ENCODE assay signal across 3 cellular contexts in the genomic region with DNA sequence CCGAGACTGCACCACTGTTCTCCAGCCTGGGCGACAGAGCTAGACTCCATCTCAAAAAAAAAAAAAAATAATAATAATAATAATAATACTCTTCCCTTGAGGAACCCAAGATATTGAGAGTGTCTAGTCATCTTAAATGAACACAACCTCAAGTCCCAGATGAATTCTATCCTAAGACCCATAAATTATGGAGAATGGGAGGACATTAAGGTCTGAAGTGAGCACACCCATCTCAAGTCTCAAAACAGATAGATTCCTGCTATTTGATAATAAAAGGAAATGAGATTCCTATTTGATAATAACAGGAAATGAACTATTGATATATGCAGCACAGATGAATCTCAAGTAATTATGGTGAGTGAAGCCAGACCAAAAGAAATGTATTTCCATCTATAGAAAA.
TF ChIP-seq lines count a peak whose summit lies in the region.

No MANE protein-coding gene starts in this region.

TF ChIP-seq in SK-N-SH, 30 proteins besides CTCF, POLR2A, EP300 and RAD21 (continued from another document):
- TF ChIP-seq, protein P1, sequence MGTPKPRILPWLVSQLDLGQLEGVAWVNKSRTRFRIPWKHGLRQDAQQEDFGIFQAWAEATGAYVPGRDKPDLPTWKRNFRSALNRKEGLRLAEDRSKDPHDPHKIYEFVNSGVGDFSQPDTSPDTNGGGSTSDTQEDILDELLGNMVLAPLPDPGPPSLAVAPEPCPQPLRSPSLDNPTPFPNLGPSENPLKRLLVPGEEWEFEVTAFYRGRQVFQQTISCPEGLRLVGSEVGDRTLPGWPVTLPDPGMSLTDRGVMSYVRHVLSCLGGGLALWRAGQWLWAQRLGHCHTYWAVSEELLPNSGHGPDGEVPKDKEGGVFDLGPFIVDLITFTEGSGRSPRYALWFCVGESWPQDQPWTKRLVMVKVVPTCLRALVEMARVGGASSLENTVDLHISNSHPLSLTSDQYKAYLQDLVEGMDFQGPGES (IDR thresholded peaks at IDR 0.05; ENCODE audit: low read depth, low read length): no peak
- TF ChIP-seq SMC3 (IDR thresholded peaks at IDR 0.05; ENCODE audit: low read depth, low read length) (no peak), SIN3A (IDR thresholded peaks at IDR 0.05; ENCODE audit: borderline replicate concordance, low read depth, low read length) (no peak), POLR2AphosphoS5 (IDR thresholded peaks at IDR 0.05; ENCODE audit: low read depth, low read length) (no peak), TCF12 (IDR thresholded peaks at IDR 0.05) (no peak), GATA2 (CRISPR knock-in tag; IDR thresholded peaks at IDR 0.05) (no peak), RXRA (IDR thresholded peaks at IDR 0.05; ENCODE audit: borderline replicate concordance, low read depth) (no peak), EZH2phosphoT487 (IDR thresholded peaks at IDR 0.05; ENCODE audit: borderline replicate concordance, low read depth) (no peak), TEAD4 (IDR thresholded peaks at IDR 0.05; ENCODE audit: borderline replicate concordance, insufficient read depth) (no peak), JUND (IDR thresholded peaks at IDR 0.05) (no peak), FOSL2 (IDR thresholded peaks at IDR 0.05; ENCODE audit: borderline replicate concordance, low read depth) (no peak), CHD2 (IDR thresholded peaks at IDR 0.05; ENCODE audit: low read length, partially characterized antibody) (no peak), RCOR1 (IDR thresholded peaks at IDR 0.05; ENCODE audit: low read length) (no peak), FOXM1 (IDR thresholded peaks at IDR 0.05; ENCODE audit: low read depth) (no peak), MEF2A (IDR thresholded peaks at IDR 0.05; ENCODE audit: borderline replicate concordance, low read depth) (no peak), NFIC (IDR thresholded peaks at IDR 0.05; ENCODE audit: borderline replicate concordance) (no peak), FOXJ3 (CRISPR knock-in tag; IDR thresholded peaks at IDR 0.05) (no peak)

TF ChIP-seq in SK-N-SH treated with all-trans-retinoic acid at 6 μM for 48 hours, 23 proteins besides CTCF, POLR2A, EP300 and RAD21:
- TF ChIP-seq CREB5 (CRISPR knock-in tag; IDR thresholded peaks at IDR 0.05; ENCODE audit: low read depth) (no peak), ARNTL (CRISPR knock-in tag; IDR thresholded peaks at IDR 0.05; ENCODE audit: borderline replicate concordance, low read depth) (no peak), ZC3H10 (CRISPR knock-in tag; IDR thresholded peaks at IDR 0.05) (no peak), SNAI2 (CRISPR knock-in tag; IDR thresholded peaks at IDR 0.05) (no peak), ZNF70 (CRISPR knock-in tag; IDR thresholded peaks at IDR 0.05) (no peak), ZNF565 (CRISPR knock-in tag; conservative IDR thresholded peaks at IDR 0.05; ENCODE audit: low read depth) (no peak), ZFP3 (CRISPR knock-in tag; IDR thresholded peaks at IDR 0.05) (no peak), TCF4 (CRISPR knock-in tag; IDR thresholded peaks at IDR 0.05; ENCODE audit: borderline replicate concordance) (no peak), GLIS3 (CRISPR knock-in tag; IDR thresholded peaks at IDR 0.05) (no peak), BACH2 (CRISPR knock-in tag; IDR thresholded peaks at IDR 0.05; ENCODE audit: borderline replicate concordance) (no peak), TOX (CRISPR knock-in tag; IDR thresholded peaks at IDR 0.05; ENCODE audit: borderline replicate concordance) (no peak), ISL1 (CRISPR knock-in tag; IDR thresholded peaks at IDR 0.05) (no peak), CSDC2 (CRISPR knock-in tag; IDR thresholded peaks at IDR 0.05) (no peak)
- TF ChIP-seq, protein P2, sequence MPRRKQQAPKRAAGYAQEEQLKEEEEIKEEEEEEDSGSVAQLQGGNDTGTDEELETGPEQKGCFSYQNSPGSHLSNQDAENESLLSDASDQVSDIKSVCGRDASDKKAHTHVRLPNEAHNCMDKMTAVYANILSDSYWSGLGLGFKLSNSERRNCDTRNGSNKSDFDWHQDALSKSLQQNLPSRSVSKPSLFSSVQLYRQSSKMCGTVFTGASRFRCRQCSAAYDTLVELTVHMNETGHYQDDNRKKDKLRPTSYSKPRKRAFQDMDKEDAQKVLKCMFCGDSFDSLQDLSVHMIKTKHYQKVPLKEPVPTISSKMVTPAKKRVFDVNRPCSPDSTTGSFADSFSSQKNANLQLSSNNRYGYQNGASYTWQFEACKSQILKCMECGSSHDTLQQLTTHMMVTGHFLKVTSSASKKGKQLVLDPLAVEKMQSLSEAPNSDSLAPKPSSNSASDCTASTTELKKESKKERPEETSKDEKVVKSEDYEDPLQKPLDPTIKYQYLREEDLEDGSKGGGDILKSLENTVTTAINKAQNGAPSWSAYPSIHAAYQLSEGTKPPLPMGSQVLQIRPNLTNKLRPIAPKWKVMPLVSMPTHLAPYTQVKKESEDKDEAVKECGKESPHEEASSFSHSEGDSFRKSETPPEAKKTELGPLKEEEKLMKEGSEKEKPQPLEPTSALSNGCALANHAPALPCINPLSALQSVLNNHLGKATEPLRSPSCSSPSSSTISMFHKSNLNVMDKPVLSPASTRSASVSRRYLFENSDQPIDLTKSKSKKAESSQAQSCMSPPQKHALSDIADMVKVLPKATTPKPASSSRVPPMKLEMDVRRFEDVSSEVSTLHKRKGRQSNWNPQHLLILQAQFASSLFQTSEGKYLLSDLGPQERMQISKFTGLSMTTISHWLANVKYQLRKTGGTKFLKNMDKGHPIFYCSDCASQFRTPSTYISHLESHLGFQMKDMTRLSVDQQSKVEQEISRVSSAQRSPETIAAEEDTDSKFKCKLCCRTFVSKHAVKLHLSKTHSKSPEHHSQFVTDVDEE (CRISPR knock-in tag; IDR thresholded peaks at IDR 0.05): no peak
- TF ChIP-seq, protein P3, sequence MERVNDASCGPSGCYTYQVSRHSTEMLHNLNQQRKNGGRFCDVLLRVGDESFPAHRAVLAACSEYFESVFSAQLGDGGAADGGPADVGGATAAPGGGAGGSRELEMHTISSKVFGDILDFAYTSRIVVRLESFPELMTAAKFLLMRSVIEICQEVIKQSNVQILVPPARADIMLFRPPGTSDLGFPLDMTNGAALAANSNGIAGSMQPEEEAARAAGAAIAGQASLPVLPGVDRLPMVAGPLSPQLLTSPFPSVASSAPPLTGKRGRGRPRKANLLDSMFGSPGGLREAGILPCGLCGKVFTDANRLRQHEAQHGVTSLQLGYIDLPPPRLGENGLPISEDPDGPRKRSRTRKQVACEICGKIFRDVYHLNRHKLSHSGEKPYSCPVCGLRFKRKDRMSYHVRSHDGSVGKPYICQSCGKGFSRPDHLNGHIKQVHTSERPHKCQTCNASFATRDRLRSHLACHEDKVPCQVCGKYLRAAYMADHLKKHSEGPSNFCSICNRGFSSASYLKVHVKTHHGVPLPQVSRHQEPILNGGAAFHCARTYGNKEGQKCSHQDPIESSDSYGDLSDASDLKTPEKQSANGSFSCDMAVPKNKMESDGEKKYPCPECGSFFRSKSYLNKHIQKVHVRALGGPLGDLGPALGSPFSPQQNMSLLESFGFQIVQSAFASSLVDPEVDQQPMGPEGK (CRISPR knock-in tag; IDR thresholded peaks at IDR 0.05; ENCODE audit: borderline replicate concordance): no peak

TF ChIP-seq in endothelial cell of umbilical vein, 7 proteins besides CTCF, POLR2A, EP300 and RAD21 (continued from another document):
- no peak for TF ChIP-seq GATA2 (IDR thresholded peaks at IDR 0.05; ENCODE audit: insufficient read depth, insufficient read length, low read depth, low read length)
- TF ChIP-seq FOS (IDR thresholded peaks at IDR 0.05; ENCODE audit: borderline replicate concordance, insufficient read depth, low read length): no peak
- TF ChIP-seq EZH2 (IDR thresholded peaks at IDR 0.05; ENCODE audit: borderline replicate concordance, low read depth, low read length, severe bottlenecking): no peak
- no peak for TF ChIP-seq JUN (IDR thresholded peaks at IDR 0.05; ENCODE audit: borderline replicate concordance, insufficient read depth, insufficient read length, low read depth)
- TF ChIP-seq POLR2AphosphoS5 (IDR thresholded peaks at IDR 0.05; ENCODE audit: insufficient read depth, low read depth, low read length): no peak
TF ChIP-seq in endothelial cell of umbilical vein: peak in this region for 0.
